8 cellular contexts compared by ENCODE assay signal in genomic region chr17:64028874-64029464, GRCh38. TPM values are rescaled to one million over a fixed set of nuclear protein-coding genes. Genes with fewer than 3 reads are reported as not detected.
A peak's percentile ranks its signal among the peaks of the same experiment; 100 is the strongest.
DNase-seq lines count a peak whose midpoint lies in the region; ATAC-seq and TF ChIP-seq lines count a peak whose summit lies in the region.

No MANE protein-coding gene starts in this region.

- TF ChIP-seq CTCF in HFFc6 (IDR thresholded peaks at IDR 0.05) (peak; percentile 93), epithelial cell of proximal tubule (conservative IDR thresholded peaks at IDR 0.05; ENCODE audit: low read depth, low read length) (peak; percentile 81), nephron progenitor cell (IDR thresholded peaks at IDR 0.05) (peak; percentile 76)

- H3K27ac Mint-ChIP-seq in HFFc6 = no peak overlapping the region
- no peak overlapping the region for H3K27ac Mint-ChIP-seq in activated CD8-positive, alpha-beta memory T cell treated with anti-CD3 and anti-CD28 coated beads, Interleukin-2, amount 10 ng/mL, durations not matched to agents 7 days and 5 days
- no peak overlapping the region for H3K27ac Mint-ChIP-seq in nephron progenitor cell

- H3K36me3 Mint-ChIP-seq in HFFc6 (ENCODE audit: low read depth) (no peaks in the 10 kb centered on the region), nephron progenitor cell (ENCODE audit: low read depth) (no peaks in the 10 kb centered on the region)
- no peaks in the 10 kb centered on the region for H3K36me3 Mint-ChIP-seq in activated CD8-positive, alpha-beta memory T cell treated with anti-CD3 and anti-CD28 coated beads, Interleukin-2, amount 10 ng/mL, durations not matched to agents 7 days and 5 days

- CTCF ChIA-PET in activated CD8-positive, alpha-beta memory T cell treated with anti-CD3 and anti-CD28 coated beads, Interleukin-2, amount 10 ng/mL, durations not matched to agents 7 days and 5 days (lab: Charles Lee) = interaction anchor here (0.7 to 10.4 kb wide), 56 partner anchors 9 to 462 kb away, joined by 3 to 488 read pairs (median 5); partner anchors contain the start of genes CD79B, CSHL1, ERN1 and GH1

- H3K4me3 ChIP-seq in epithelial cell of proximal tubule (ENCODE audit: low read depth, low read length) = no peak overlapping the region

- H3K4me1 Mint-ChIP-seq in HFFc6 (ENCODE audit: low read depth) = peaks cover 18% of the 10 kb centered on the region
- peaks cover 37% of the 10 kb centered on the region for H3K4me1 Mint-ChIP-seq in activated CD8-positive, alpha-beta memory T cell treated with anti-CD3 and anti-CD28 coated beads, Interleukin-2, amount 10 ng/mL, durations not matched to agents 7 days and 5 days
- H3K4me1 Mint-ChIP-seq in nephron progenitor cell = peaks cover 5% of the 10 kb centered on the region

- DNase-seq in CD1c-positive myeloid dendritic cell (ENCODE audit: extremely low spot score) = peak; percentile 81
- DNase-seq in HFFc6 = peak; percentile 58
- DNase-seq in NOMO-1 treated with DMSO at 0.1 percent for 48 hours (lab: John Stamatoyannopoulos, UW; ENCODE audit: unreplicated experiment) = peak; percentile 26
- DNase-seq in activated CD8-positive, alpha-beta memory T cell treated with anti-CD3 and anti-CD28 coated beads, Interleukin-2, amount 10 ng/mL, durations not matched to agents 7 days and 5 days = peak; percentile 85
- DNase-seq in epithelial cell of proximal tubule (ENCODE audit: low read depth) = no peak
- peak; percentile 60 for DNase-seq in nephron progenitor cell
- peak in 30 of 49 donors; percentile 2 to 64 (median 35) for DNase-seq in substantia nigra (lab: John Stamatoyannopoulos, UW)

- H3K27ac ChIP-seq in substantia nigra (ENCODE audit: low read depth, low read length, poor library complexity, severe bottlenecking) = no peak overlapping the region

- H3K9me3 Mint-ChIP-seq in HFFc6 (no peaks in the 10 kb centered on the region), nephron progenitor cell (no peaks in the 10 kb centered on the region)
- no peaks in the 10 kb centered on the region for H3K9me3 Mint-ChIP-seq in activated CD8-positive, alpha-beta memory T cell treated with anti-CD3 and anti-CD28 coated beads, Interleukin-2, amount 10 ng/mL, durations not matched to agents 7 days and 5 days (ENCODE audit: low read depth)

- H3K4me3 Mint-ChIP-seq in HFFc6 (no peak overlapping the region), nephron progenitor cell (no peak overlapping the region)
- no peak overlapping the region for H3K4me3 Mint-ChIP-seq in activated CD8-positive, alpha-beta memory T cell treated with anti-CD3 and anti-CD28 coated beads, Interleukin-2, amount 10 ng/mL, durations not matched to agents 7 days and 5 days

- H3K27me3 Mint-ChIP-seq in HFFc6 (ENCODE audit: insufficient read depth) (peaks cover 2% of the 10 kb centered on the region), nephron progenitor cell (ENCODE audit: low read depth, poor library complexity) (peaks cover 14% of the 10 kb centered on the region)
- H3K27me3 Mint-ChIP-seq in activated CD8-positive, alpha-beta memory T cell treated with anti-CD3 and anti-CD28 coated beads, Interleukin-2, amount 10 ng/mL, durations not matched to agents 7 days and 5 days = no peaks in the 10 kb centered on the region

- ATAC-seq in activated CD8-positive, alpha-beta memory T cell treated with anti-CD3 and anti-CD28 coated beads, Interleukin-2, amount 10 ng/mL, durations not matched to agents 7 days and 5 days = no peak
- no peak for ATAC-seq in GM19452 (IDR thresholded peaks at IDR 0.05; ENCODE audit: unreplicated experiment)

RNA-seq across cellular contexts. Expression of gene ICAM2, which starts 8.5 kb away (rescaled TPM):
- total RNA-seq in HFFc6 (2021; fragmentation: NEBNext Ultra II Directional; extraction: Animal tissue kit (Norgen Biotek cat#: 25700)) = 1 to 10 TPM in 4 of 6 experiments, under 1 TPM in 2; 0.91 to 2.5 (median 1.3) TPM
- total RNA-seq in activated CD8-positive, alpha-beta memory T cell treated with anti-CD3 and anti-CD28 coated beads, Interleukin-2, amount 10 ng/mL, durations not matched to agents 7 days and 5 days = 10 to 100 TPM; 39.0 to 40.6 TPM
- total RNA-seq in epithelial cell of proximal tubule = 18.4 and 19.9 TPM in 2 replicates

RNA-seq across cellular contexts. Expression of gene PRR29, which starts 30.8 kb away (rescaled TPM):
- total RNA-seq in HFFc6 (2021; fragmentation: NEBNext Ultra II Directional; extraction: Animal tissue kit (Norgen Biotek cat#: 25700)) = under 1 TPM in 3 of 6 experiments, not detected in 3; 0.17 to 0.27 (median 0.19) TPM
- total RNA-seq in activated CD8-positive, alpha-beta memory T cell treated with anti-CD3 and anti-CD28 coated beads, Interleukin-2, amount 10 ng/mL, durations not matched to agents 7 days and 5 days = 1 to 10 TPM; 1.5 to 3.3 TPM
- total RNA-seq in epithelial cell of proximal tubule = 0.14 and 0.17 TPM in 2 replicates

RNA-seq across cellular contexts. Expression of gene SCN4A, which starts 56.3 kb away (rescaled TPM):
- total RNA-seq in HFFc6 (2021; fragmentation: NEBNext Ultra II Directional; extraction: Animal tissue kit (Norgen Biotek cat#: 25700)) = not detected
- under 1 TPM in 1 of 2 experiments, not detected in 1; 0.02 TPM for total RNA-seq in activated CD8-positive, alpha-beta memory T cell treated with anti-CD3 and anti-CD28 coated beads, Interleukin-2, amount 10 ng/mL, durations not matched to agents 7 days and 5 days
- under 0.01 TPM in 1 of 2 replicates, not detected in the other for total RNA-seq in epithelial cell of proximal tubule
